In genomic region chr20:18287915-18288747, GRCh38 we compare ENCODE assay signal across 1 cellular context.
TF ChIP-seq lines count a peak whose summit lies in the region.

Gene ZNF133 (plus strand): TSS chr20:18288527. CDS start chr20:18305687, 17,160 bp downstream.

TF ChIP-seq in K562, 482 proteins besides CTCF, POLR2A, EP300 and RAD21 (continued from another document and continues in another):
- TF ChIP-seq RREB1 (CRISPR knock-in tag; IDR thresholded peaks at IDR 0.05) (no peak), SNIP1 (IDR thresholded peaks at IDR 0.05; ENCODE audit: low read depth) (no peak), ZNF644 (tag; IDR thresholded peaks at IDR 0.05; ENCODE audit: low read depth) (peak; percentile 80; the same call in 1 of the 2 replicates), AFF1 (IDR thresholded peaks at IDR 0.05; ENCODE audit: low read depth in 1 of 2, partially characterized antibody in 2 of 2) (peak in 1 of 2 experiments; percentile 97), TRIM28 (IDR thresholded peaks at IDR 0.05) (no peak), UBTF (IDR thresholded peaks at IDR 0.05; ENCODE audit: borderline replicate concordance in 1 of 2, low read depth in 2 of 2, low read length in 2 of 2) (no peak), CCAR2 (IDR thresholded peaks at IDR 0.05; ENCODE audit: low read depth, low read length) (no peak), PHB2 (IDR thresholded peaks at IDR 0.05; ENCODE audit: low read depth) (no peak), MNT (conservative IDR thresholded peaks at IDR 0.05) (peak; percentile 42 to 69; a peak in 2 of 4 replicates), SUPT5H (IDR thresholded peaks at IDR 0.05) (peak; percentile 63), ZBTB7A (IDR thresholded peaks at IDR 0.05; ENCODE audit: borderline replicate concordance, control insufficient read depth, low read depth, low read length) (peak; percentile 68; the same call in 1 of the 2 replicates), GABPB1 (CRISPR knock-in tag; IDR thresholded peaks at IDR 0.05) (peak; percentile 96), WHSC1 (IDR thresholded peaks at IDR 0.05; ENCODE audit: low read length) (no peak), PRPF4 (IDR thresholded peaks at IDR 0.05; ENCODE audit: insufficient read depth, low read depth, low read length, poor library complexity, severe bottlenecking) (no peak), EWSR1 (IDR thresholded peaks at IDR 0.05; ENCODE audit: borderline replicate concordance, low read depth, partially characterized antibody) (no peak), ZNF785 (CRISPR knock-in tag; IDR thresholded peaks at IDR 0.05) (no peak), ZNF282 (CRISPR knock-in tag; IDR thresholded peaks at IDR 0.05) (no peak), KLF16 (IDR thresholded peaks at IDR 0.05) (no peak), MAFK (IDR thresholded peaks at IDR 0.05; ENCODE audit: low read length) (no peak), ELF2 (CRISPR knock-in tag; IDR thresholded peaks at IDR 0.05) (peak; percentile 77; the same call in 1 of the 2 replicates), ZBTB1 (CRISPR knock-in tag; IDR thresholded peaks at IDR 0.05; ENCODE audit: borderline replicate concordance, low read depth) (no peak), KHSRP (IDR thresholded peaks at IDR 0.05) (peak; percentile 51; the same call in 1 of the 2 replicates), SRSF7 (optimal IDR thresholded peaks at IDR 0.05; ENCODE audit: low read depth, low read length) (no peak), CBX2 (IDR thresholded peaks at IDR 0.05; ENCODE audit: insufficient read depth, low read length, poor library complexity, severe bottlenecking) (no peak), ZNF232 (CRISPR knock-in tag; IDR thresholded peaks at IDR 0.05) (no peak), MAFF (IDR thresholded peaks at IDR 0.05; ENCODE audit: low read length) (no peak), E2F1 (CRISPR knock-in tag; IDR thresholded peaks at IDR 0.05) (no peak), JUN (IDR thresholded peaks at IDR 0.05; ENCODE audit: borderline replicate concordance, low read depth, low read length) (no peak), JUN (CRISPR knock-in tag; IDR thresholded peaks at IDR 0.05; ENCODE audit: borderline replicate concordance) (no peak), ZNF717 (CRISPR knock-in tag; IDR thresholded peaks at IDR 0.05) (no peak), NRF1 (conservative IDR thresholded peaks at IDR 0.05 in 1 of 2, IDR thresholded peaks at IDR 0.05 in 1 of 2) (peak; percentile 33 to 56; a peak in 2 of 4 replicates), GATA2 (CRISPR knock-in tag; IDR thresholded peaks at IDR 0.05) (no peak), ETV1 (tag; conservative IDR thresholded peaks at IDR 0.05; ENCODE audit: low read depth) (peak; percentile 87), CBX1 (IDR thresholded peaks at IDR 0.05; ENCODE audit: low read depth) (0 out of 2 replicates have a peak, but pooled peaks have one; percentile 17), PCBP2 (IDR thresholded peaks at IDR 0.05; ENCODE audit: low read depth, low read length, poor library complexity, severe bottlenecking) (no peak), GTF2A2 (tag; IDR thresholded peaks at IDR 0.05) (no peak), TGIF2 (CRISPR knock-in tag; IDR thresholded peaks at IDR 0.05) (no peak), KAT8 (IDR thresholded peaks at IDR 0.05; ENCODE audit: low read depth) (no peak), POU5F1 (IDR thresholded peaks at IDR 0.05; ENCODE audit: borderline replicate concordance, low read depth, low read length, partially characterized antibody) (peak; percentile 51), SAP30 (IDR thresholded peaks at IDR 0.05; ENCODE audit: borderline replicate concordance, insufficient read depth, low read depth, low read length, poor library complexity, severe bottlenecking) (peak; percentile 43), HMGXB4 (CRISPR knock-in tag; IDR thresholded peaks at IDR 0.05) (no peak), ARNT (IDR thresholded peaks at IDR 0.05) (no peak), ZNF511 (CRISPR knock-in tag; IDR thresholded peaks at IDR 0.05) (no peak), MTA3 (IDR thresholded peaks at IDR 0.05; ENCODE audit: borderline replicate concordance) (no peak), ZNF586 (CRISPR knock-in tag; conservative IDR thresholded peaks at IDR 0.05) (no peak), SRSF9 (IDR thresholded peaks at IDR 0.05; ENCODE audit: borderline replicate concordance, low read depth, low read length) (no peak), HLTF (IDR thresholded peaks at IDR 0.05) (no peak), BRD9 (IDR thresholded peaks at IDR 0.05; ENCODE audit: low read depth, partially characterized antibody) (no peak)
